In genomic region chr11:28086569-28086968, GRCh38 we compare ENCODE assay signal across 20 cellular contexts. TPM values are rescaled to one million over a fixed set of nuclear protein-coding genes. Genes with fewer than 3 reads are reported as not detected.
DNase-seq lines count a peak whose midpoint lies in the region; FAIRE-seq lines count a peak whose summit lies in the region.
"Had no signal": no experiment of that assay in that cellular context is flagged by ENCODE, and none has a peak within 500 bp of the region (broad histone marks: within the 10 kb centered on the region; RNA-seq: fewer than 3 reads in every experiment).

No MANE protein-coding gene starts in this region.

- H3K36me3 Mint-ChIP-seq in activated T-cell treated with anti-CD3 and anti-CD28 coated beads, Interleukin-2, amount 50 U/mL, for 24 hours (ENCODE audit: low read depth) = peaks cover 33% of the 10 kb centered on the region
- H3K36me3 Mint-ChIP-seq: natural killer cell had no signal

- H3K27ac Mint-ChIP-seq in activated T-cell treated with anti-CD3 and anti-CD28 coated beads, Interleukin-2, amount 50 U/mL, for 24 hours = no peak overlapping the region
- H3K27ac Mint-ChIP-seq: activated T-helper 17 cell treated with anti-CD3 and anti-CD28 coated beads, Interleukin-2, amount 50 U/mL, for 72 hours; natural killer cell had no signal

- H3K4me3 Mint-ChIP-seq in activated T-cell treated with anti-CD3 and anti-CD28 coated beads, Interleukin-2, amount 50 U/mL, for 24 hours = no peak overlapping the region
- H3K4me3 Mint-ChIP-seq: activated T-helper 17 cell treated with anti-CD3 and anti-CD28 coated beads, Interleukin-2, amount 50 U/mL, for 72 hours; natural killer cell had no signal

- no peak overlapping the region for H3K4me3 ChIP-seq in skeletal muscle cell (ENCODE audit: low read depth, low read length)
- H3K4me3 ChIP-seq: adrenal gland, prostate gland, tibial nerve had no signal

- H3K9me3 Mint-ChIP-seq in activated T-cell treated with anti-CD3 and anti-CD28 coated beads, Interleukin-2, amount 50 U/mL, for 24 hours = no peaks in the 10 kb centered on the region
- H3K9me3 Mint-ChIP-seq: activated T-helper 17 cell treated with anti-CD3 and anti-CD28 coated beads, Interleukin-2, amount 50 U/mL, for 72 hours; natural killer cell had no signal

- H3K4me1 Mint-ChIP-seq in activated T-cell treated with anti-CD3 and anti-CD28 coated beads, Interleukin-2, amount 50 U/mL, for 24 hours (ENCODE audit: low read depth) = no peaks in the 10 kb centered on the region
- H3K4me1 Mint-ChIP-seq: activated T-helper 17 cell treated with anti-CD3 and anti-CD28 coated beads, Interleukin-2, amount 50 U/mL, for 72 hours; natural killer cell had no signal

- DNase-seq in GM03348 (ENCODE audit: low spot score) = peak; percentile 15
- DNase-seq in RCC 7860 (ENCODE audit: low spot score) = peak; percentile 9
- DNase-seq in epithelial cell of prostate (ENCODE audit: low read depth, low spot score) = no peak
- peak; percentile 39 for DNase-seq in skeletal muscle cell (ENCODE audit: low read depth)
- DNase-seq in dedifferentiated amniotic fluid mesenchymal stem cell (ENCODE audit: extremely low spot score) = no peak
- DNase-seq in mesenteric fat pad (ENCODE audit: low spot score) = no peak
- DNase-seq in ecto neural progenitor cell (ENCODE audit: low spot score) = no peak
- no peak for DNase-seq in activated T-cell treated with anti-CD3 and anti-CD28 coated beads, Interleukin-2, amount 50 U/mL, for 24 hours
- DNase-seq: adrenal gland; DMS153; H7; natural killer cell; NCI-H1436 treated with DMSO at 0.1 percent for 48 hours; RPMI8226; stimulated activated naive CD4-positive, alpha-beta T cell; T-helper 1 cell had no signal

- FAIRE-seq in RCC 7860 (lab: Jason Lieb, UNC) = no peak

- no peaks in the 10 kb centered on the region for H3K27me3 Mint-ChIP-seq in activated T-cell treated with anti-CD3 and anti-CD28 coated beads, Interleukin-2, amount 50 U/mL, for 24 hours
- H3K27me3 Mint-ChIP-seq: activated T-helper 17 cell treated with anti-CD3 and anti-CD28 coated beads, Interleukin-2, amount 50 U/mL, for 72 hours had no signal

- peak overlapping the region; percentile 34 for H3K27ac ChIP-seq in epithelial cell of prostate
- H3K27ac ChIP-seq: adrenal gland, C4-2B, prostate gland, tibial nerve had no signal

RNA-seq across cellular contexts. Expression of gene KIF18A, which starts 21.4 kb away (rescaled TPM):
- 0.32 TPM for total RNA-seq in mesenteric fat pad

RNA-seq across cellular contexts. Expression of gene METTL15, which starts 21.6 kb away (rescaled TPM):
- total RNA-seq in mesenteric fat pad = 7.7 TPM

Comparison
In these comparisons a context has a peak if more than half of its experiments do, and no peak if none do; other contexts are left out.
1. DNase-seq: peak in GM03348 (single experiment), RCC 7860 (single experiment) and skeletal muscle cell (single experiment); none in epithelial cell of prostate (single experiment), dedifferentiated amniotic fluid mesenchymal stem cell (single experiment), mesenteric fat pad (single experiment), ecto neural progenitor cell (single experiment) and activated T-cell treated with anti-CD3 and anti-CD28 coated beads, Interleukin-2, amount 50 U/mL, for 24 hours (single experiment).